Comparison of ENCODE assay signal across 7 cellular contexts in the genomic region with DNA sequence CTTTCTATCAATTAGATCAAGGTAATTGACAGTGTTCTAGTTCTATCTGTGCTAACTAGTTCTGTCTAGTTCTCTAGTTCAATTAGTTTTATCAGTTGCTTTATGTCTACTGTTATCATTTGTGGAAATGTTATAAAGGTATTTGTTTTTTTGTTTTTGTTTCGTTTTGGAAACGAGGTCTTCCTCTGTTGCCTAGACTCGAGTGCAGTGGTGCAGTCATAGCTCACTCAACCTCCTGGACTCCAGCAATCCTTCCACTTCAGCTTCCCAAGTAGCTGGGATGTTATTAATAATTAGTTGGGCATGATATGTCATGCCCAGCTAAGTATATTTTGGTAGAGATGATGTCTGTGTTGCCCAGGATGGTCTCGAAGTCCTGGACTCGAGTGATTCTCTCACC.
"Had no signal": no experiment of that assay in that cellular context is flagged by ENCODE, and none has a peak within 500 bp of the region (broad histone marks: within the 10 kb centered on the region; RNA-seq: fewer than 3 reads in every experiment).

No MANE protein-coding gene starts in this region.

- H3K4me1 ChIP-seq: HAP-1 had no signal

- ATAC-seq: HCT116, K562 had no signal

- H3K4me3 Mint-ChIP-seq: HFFc6 had no signal

- DNase-seq: GOT3, H7, HFFc6, IMR-90 had no signal

- H3K27ac Mint-ChIP-seq: HFFc6 had no signal

- H3K4me3 ChIP-seq: HAP-1, K562 had no signal

- H3K36me3 ChIP-seq: HAP-1 had no signal

- H3K9me3 ChIP-seq: HAP-1 had no signal
